ENCODE assay signal across 18 cellular contexts in genomic region chr7:98701372-98701771, GRCh38.
"Had no signal": no experiment of that assay in that cellular context is flagged by ENCODE, and none has a peak within 500 bp of the region (broad histone marks: within the 10 kb centered on the region; RNA-seq: fewer than 3 reads in every experiment).

No MANE protein-coding gene starts in this region.

- H3K4me1 ChIP-seq: left ventricle myocardium inferior, right atrium auricular region had no signal

- H3K79me2 ChIP-seq: hepatocyte had no signal

- H3K36me3 ChIP-seq: left ventricle myocardium inferior, right atrium auricular region had no signal

- FAIRE-seq: kidney had no signal

- H3K4me2 ChIP-seq: hepatocyte, smooth muscle cell had no signal

- H3K27me3 ChIP-seq: right atrium auricular region had no signal

- DNase-seq: cortex of kidney; dorsolateral prefrontal cortex; effector CD8-positive, alpha-beta T cell; foreskin melanocyte; head of caudate nucleus; kidney; left cardiac atrium; left ventricle myocardium inferior; mesendoderm; naive thymus-derived CD4-positive, alpha-beta T cell; posterior cingulate gyrus; stimulated activated CD4-positive, alpha-beta T cell treated with anti-CD3 and anti-CD28 coated beads, Interleukin-2, amount 100 ng/mL, for 48 hours; stimulated activated naive CD4-positive, alpha-beta T cell treated with Interleukin-2 at 50 U/mL for 16 hours; trophoblast cell had no signal

- H3K27ac ChIP-seq: dorsolateral prefrontal cortex, hepatocyte, left ventricle myocardium inferior, right atrium auricular region had no signal

- H3K4me3 ChIP-seq: dorsolateral prefrontal cortex, hepatocyte, left ventricle myocardium inferior, lung, right atrium auricular region, smooth muscle cell had no signal

- H2AFZ ChIP-seq: hepatocyte had no signal
